In the genomic region with DNA sequence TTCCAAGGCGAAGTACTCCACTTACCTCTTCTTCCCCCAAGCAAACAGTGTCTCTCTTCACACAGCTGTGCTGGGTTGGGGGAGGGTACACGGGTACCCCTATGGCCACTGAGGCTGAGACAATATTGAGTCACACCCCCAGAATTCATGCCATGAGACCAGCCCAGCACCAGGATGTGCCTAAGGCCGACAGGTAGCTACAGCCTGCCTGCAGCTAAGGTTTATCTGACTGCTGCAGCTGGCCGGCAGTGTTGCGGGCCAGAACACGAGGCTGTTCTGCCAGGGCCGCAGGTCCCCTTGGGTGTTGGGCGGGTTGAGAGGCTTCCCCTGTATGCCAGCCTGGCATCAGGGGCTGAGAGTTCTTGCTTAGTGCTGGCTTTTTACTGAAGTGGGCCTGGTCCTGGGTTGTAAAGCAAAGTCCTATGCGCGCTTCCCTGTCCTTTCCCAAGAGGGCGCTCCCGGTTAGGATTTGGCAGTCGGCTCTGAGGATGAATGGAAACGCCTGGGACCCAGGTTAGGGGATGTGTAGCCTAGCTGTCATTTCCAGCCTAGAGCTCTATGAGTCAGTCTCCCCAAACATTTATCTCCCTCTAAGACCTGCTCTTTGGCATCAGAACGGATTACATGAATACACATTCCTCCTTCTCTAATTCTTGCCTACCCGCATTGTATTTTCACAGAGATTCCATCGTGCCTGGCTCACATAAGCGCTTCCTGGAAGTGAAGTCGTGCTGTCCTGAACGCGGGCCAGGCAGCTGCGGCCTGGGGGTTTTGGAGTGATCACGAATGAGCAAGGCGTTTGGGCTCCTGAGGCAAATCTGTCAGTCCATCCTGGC, we compare ENCODE assay signal across 8 cellular contexts. TPM values are rescaled to one million over a fixed set of nuclear protein-coding genes. Genes with fewer than 3 reads are reported as not detected.
DNase-seq lines count a peak whose midpoint lies in the region; ATAC-seq, FAIRE-seq and TF ChIP-seq lines count a peak whose summit lies in the region.

No MANE protein-coding gene starts in this region.

- DNase-seq in D721Med (ENCODE audit: insufficient read length, low spot score) (peak; percentile 79), RCC 7860 (ENCODE audit: low spot score) (peak; percentile 27), adrenal gland (peak; percentile 55 to 81 (median 67)), heart right ventricle (peak; percentile 42 to 72), putamen (ENCODE audit: low spot score) (peak; percentile 66)

- H3K36me3 ChIP-seq in HUES64 (ENCODE audit: insufficient read depth, low read length) (no peaks in the 10 kb centered on the region), adrenal gland (replicated peaks in 1 of 2) (no peaks in the 10 kb centered on the region), heart right ventricle (peaks cover 0 to 40% (median 0%) of the 10 kb centered on the region in 9 donors)

- H3K9me3 ChIP-seq in HUES64 (ENCODE audit: insufficient read depth, low read depth, low read length) (no peaks in the 10 kb centered on the region), adrenal gland (replicated peaks in 1 of 3) (no peaks in the 10 kb centered on the region), heart right ventricle (no peaks in the 10 kb centered on the region)

- intact Hi-C loops in adrenal gland (cut with DNase I), result no loop called here
- intact Hi-C loops in heart right ventricle (cut with DNase I), result no loop called here

- H3K27me3 ChIP-seq in HUES64 (ENCODE audit: insufficient read depth, low read length), result no peaks in the 10 kb centered on the region
- no peaks in the 10 kb centered on the region for H3K27me3 ChIP-seq in adrenal gland
- no peaks in the 10 kb centered on the region for H3K27me3 ChIP-seq in heart right ventricle

- ATAC-seq in heart right ventricle (peak; percentile 68 to 86 (median 82)), HG02840 (IDR thresholded peaks at IDR 0.05; ENCODE audit: low FRiP score, unreplicated experiment) (no peak), GM21786 (IDR thresholded peaks at IDR 0.05; ENCODE audit: unreplicated experiment) (no peak)

- H3K9ac ChIP-seq in HUES64 (ENCODE audit: low read depth, low read length), result no peak overlapping the region

- no peak for FAIRE-seq in D721Med (lab: Jason Lieb, UNC)
- no peak for FAIRE-seq in RCC 7860 (lab: Jason Lieb, UNC)

- H3K27ac ChIP-seq in HUES64 (ENCODE audit: low read depth, low read length) (no peak overlapping the region), adrenal gland (peak overlapping the region in 2 of 5 donors; percentile 31 to 44), heart right ventricle (peak overlapping the region in 7 of 10 donors; percentile 18 to 56 (median 35))

- H3K4me1 ChIP-seq in HUES64 (ENCODE audit: insufficient read depth, low read length) (peaks cover 7% of the 10 kb centered on the region), adrenal gland (replicated peaks in 1 of 2) (no peaks in the 10 kb centered on the region), heart right ventricle (peaks cover 3 to 21% (median 8%) of the 10 kb centered on the region in 9 donors)

- no peak for TF ChIP-seq POLR2A in adrenal gland (IDR thresholded peaks at IDR 0.05)

- peak; percentile 59 for TF ChIP-seq CTCF in D721Med (IDR thresholded peaks at IDR 0.05; ENCODE audit: insufficient read depth, missing control alignments)
- TF ChIP-seq CTCF in adrenal gland (IDR thresholded peaks at IDR 0.05), result peak; percentile 23 to 55 (median 48)
- peak in 8 of 9 donors; percentile 54 to 76 (median 70) for TF ChIP-seq CTCF in heart right ventricle (IDR thresholded peaks at IDR 0.05)

- H3K4me3 ChIP-seq in HUES64 (ENCODE audit: low read length) (0 out of 2 replicates have a peak overlapping the region, but pooled peaks have one; percentile 11), adrenal gland (no peak overlapping the region), heart right ventricle (no peak overlapping the region)

- WGBS in HUES64, result 26% methylated on average over 24 of the region's 24 CpGs
- WGBS in adrenal gland, 4 donors, result 47 to 66% (median 55%) methylated on average over 17 to 24 of the region's 24 CpGs
- 38 to 41% methylated on average over 24 of the region's 24 CpGs for WGBS in heart right ventricle, 2 donors

RNA-seq across cellular contexts. Expression of a gene that starts 7.1 kb away (rescaled TPM):
- polyA plus RNA-seq in HUES64 (2013, experiment 1 of 2), result 3.3 TPM
- 2.5 TPM for polyA plus RNA-seq in HUES64 (2013, experiment 2 of 2)
- total RNA-seq in adrenal gland (10 to 100 TPM in 1 of 8 donors, 1 to 10 TPM in 7; 5.1 to 10.7 (median 6.4) TPM), heart right ventricle (1 to 10 TPM; 1.4 to 7.7 (median 3.2) TPM)
- polyA plus RNA-seq in adrenal gland (1 to 10 TPM; 5.4 to 7.7 (median 5.6) TPM), heart right ventricle (1 to 10 TPM; 3.2 to 3.9 TPM)

RNA-seq across cellular contexts. Expression of a gene that starts 46.5 kb away (rescaled TPM):
- 1.00 TPM for polyA plus RNA-seq in HUES64 (2013, experiment 1 of 2)
- 1.5 TPM for polyA plus RNA-seq in HUES64 (2013, experiment 2 of 2)
- 1 to 10 TPM in 7 of 8 donors, under 1 TPM in 1; 0.65 to 2.4 (median 1.3) TPM for total RNA-seq in adrenal gland
- polyA plus RNA-seq in adrenal gland, result 1 to 10 TPM; 1.7 to 4.3 (median 3.2) TPM
- total RNA-seq in heart right ventricle, result 100 to 1,000 TPM in 7 of 10 donors, 10 to 100 TPM in 3; 71.8 to 183 (median 109) TPM
- 100 to 1,000 TPM in 1 of 2 donors, 10 to 100 TPM in 1; 44.9 to 138 TPM for polyA plus RNA-seq in heart right ventricle

Comparison
In these comparisons a context has a peak if more than half of its experiments do, and no peak if none do; other contexts are left out.
1. DNase-seq: peak in every context shown above with its lines; median percentile 79 in D721Med; 67 in adrenal gland; 66 in putamen; 57 in heart right ventricle; 27 in RCC 7860.
2. ATAC-seq: peak in heart right ventricle (8 of 8); none in HG02840 (single experiment) and GM21786 (single experiment).
3. RNA of a gene that starts 46.5 kb away (total RNA-seq): 71.8 to 183 TPM in heart right ventricle; 0.65 to 2.4 TPM in adrenal gland; every median in the first group is over 10 times any median in the second.
4. Peak in every context shown above with its lines, with median percentiles within 50 percentile points of each other: CTCF ChIP-seq.